ENCODE assay signal across 8 cellular contexts in genomic region chr14:77458249-77458950, GRCh38. TPM values are rescaled to one million over a fixed set of nuclear protein-coding genes. Genes with fewer than 3 reads are reported as not detected.
DNase-seq lines count a peak whose midpoint lies in the region; ATAC-seq and TF ChIP-seq lines count a peak whose summit lies in the region.

No MANE protein-coding gene starts in this region.

- peak overlapping the region; percentile 100 for H3K4me3 ChIP-seq in CD8-positive, alpha-beta memory T cell (ENCODE audit: low read length)
- H3K4me3 ChIP-seq in SK-N-MC (peak overlapping the region; percentile 98), astrocyte of the spinal cord (ENCODE audit: low read depth, low read length) (peak overlapping the region; percentile 99)

- in situ Hi-C loops in astrocyte of the spinal cord (cut with HindIII; ENCODE audit: low sequenced_read_pairs): no loop called here

- peak overlapping the region; percentile 90 for H3K27ac ChIP-seq in CD8-positive, alpha-beta memory T cell (ENCODE audit: low read depth, low read length)
- no peak overlapping the region for H3K27ac ChIP-seq in SK-N-MC

- H3K4me1 ChIP-seq in CD8-positive, alpha-beta memory T cell (ENCODE audit: insufficient read depth, low read length): peaks cover 26% of the 10 kb centered on the region

- peaks cover 32% of the 10 kb centered on the region for H3K36me3 ChIP-seq in CD8-positive, alpha-beta memory T cell (ENCODE audit: insufficient read depth, low read length)
- H3K36me3 ChIP-seq in SK-N-MC (ENCODE audit: insufficient read depth, low read length): peaks cover 36% of the 10 kb centered on the region

- H3K27ac Mint-ChIP-seq in CD8-positive, alpha-beta memory T cell: peak overlapping the region; percentile 91 to 100 (median 100)

- peak overlapping the region; percentile 98 to 100 (median 100) for H3K4me3 Mint-ChIP-seq in CD8-positive, alpha-beta memory T cell

- peak; percentile 13 for ATAC-seq in GM19397 (IDR thresholded peaks at IDR 0.05; ENCODE audit: unreplicated experiment)
- peak; percentile 6 for ATAC-seq in HG03457 (IDR thresholded peaks at IDR 0.05; ENCODE audit: unreplicated experiment)

- CTCF ChIA-PET in CD8-positive, alpha-beta memory T cell (lab: Charles Lee): interaction anchor here (0.6 to 2.3 kb wide), 8 partner anchors 12 to 332 kb away, joined by 3 to 9 read pairs (median 4); partner anchors contain the start of genes GSTZ1 and POMT2

- no peaks in the 10 kb centered on the region for H3K27me3 Mint-ChIP-seq in CD8-positive, alpha-beta memory T cell

- no peak for TF ChIP-seq CTCF in astrocyte of the spinal cord (IDR thresholded peaks at IDR 0.05; ENCODE audit: low read depth, low read length)

- DNase-seq in CD8-positive, alpha-beta memory T cell: peak; percentile 4 to 54 (median 11)
- DNase-seq in SK-N-MC (ENCODE audit: low read depth, low spot score) (no peak), astrocyte of the spinal cord (ENCODE audit: low read depth, low spot score) (peak; percentile 9), inferior parietal cortex (ENCODE audit: extremely low spot score) (peak; percentile 18), T1000 (lab: John Stamatoyannopoulos, UW) (no peak)
- DNase-seq in stimulated activated CD4-positive, alpha-beta T cell treated with anti-CD3 and anti-CD28 coated beads, Interleukin-12 subunit alpha, Interleukin-12 subunit beta, amount 100 ng/mL, for 4 hours: peak; percentile 25

- H3K9ac ChIP-seq in SK-N-MC (ENCODE audit: insufficient read length): peak overlapping the region; percentile 98

- H3K9me3 ChIP-seq in CD8-positive, alpha-beta memory T cell (ENCODE audit: low read length): no peaks in the 10 kb centered on the region
- no peaks in the 10 kb centered on the region for H3K9me3 ChIP-seq in SK-N-MC (ENCODE audit: low read depth, low read length)

- H3K4me1 Mint-ChIP-seq in CD8-positive, alpha-beta memory T cell: peaks cover 31 to 59% (median 40%) of the 10 kb centered on the region in 3 donors

- no peaks in the 10 kb centered on the region for H3K9me3 Mint-ChIP-seq in CD8-positive, alpha-beta memory T cell

- POLR2A ChIA-PET in CD8-positive, alpha-beta memory T cell (lab: Charles Lee): interaction anchor here (0.6 to 2.4 kb wide), 4 partner anchors 137 to 342 kb away, joined by 3 to 12 read pairs (median 3); partner anchors contain the start of genes ADCK1, GSTZ1, POMT2 and SNW1

- H3K36me3 Mint-ChIP-seq in CD8-positive, alpha-beta memory T cell: peaks cover 0 to 54% (median 20%) of the 10 kb centered on the region in 3 donors

- H3K27me3 ChIP-seq in CD8-positive, alpha-beta memory T cell (ENCODE audit: insufficient read depth, low read length, poor library complexity, severe bottlenecking): no peaks in the 10 kb centered on the region

RNA-seq across cellular contexts. Expression of gene AHSA1, which starts 0.5 kb away (rescaled TPM):
- 100 to 1,000 TPM; 307 to 324 TPM for total RNA-seq in CD8-positive, alpha-beta memory T cell
- polyA plus RNA-seq in CD8-positive, alpha-beta memory T cell: 134 TPM

RNA-seq across cellular contexts. Expression of gene VIPAS39, which starts 1.0 kb away (rescaled TPM):
- 10 to 100 TPM; 18.7 to 19.6 TPM for total RNA-seq in CD8-positive, alpha-beta memory T cell
- polyA plus RNA-seq in CD8-positive, alpha-beta memory T cell: 9.8 TPM

RNA-seq across cellular contexts. Expression of gene NOXRED1, which starts 35.1 kb away (rescaled TPM):
- under 1 TPM; 0.40 to 0.42 TPM for total RNA-seq in CD8-positive, alpha-beta memory T cell
- not detected for polyA plus RNA-seq in CD8-positive, alpha-beta memory T cell

RNA-seq across cellular contexts. Expression of gene ISM2, which starts 40.2 kb away (rescaled TPM):
- not detected for total RNA-seq in CD8-positive, alpha-beta memory T cell
- not detected for polyA plus RNA-seq in CD8-positive, alpha-beta memory T cell

Comparison
In these comparisons a context has a peak if more than half of its experiments do, and no peak if none do; other contexts are left out.
1. DNase-seq: peak in CD8-positive, alpha-beta memory T cell (5 of 5), astrocyte of the spinal cord (single experiment), inferior parietal cortex (single experiment) and stimulated activated CD4-positive, alpha-beta T cell treated with anti-CD3 and anti-CD28 coated beads, Interleukin-12 subunit alpha, Interleukin-12 subunit beta, amount 100 ng/mL, for 4 hours (single experiment); none in SK-N-MC (single experiment) and T1000 (single experiment).
2. Peak in every context shown above with its lines, with median percentiles within 50 percentile points of each other: H3K4me3 ChIP-seq.